Comparison of ENCODE assay signal across 8 cellular contexts in the genomic region with DNA sequence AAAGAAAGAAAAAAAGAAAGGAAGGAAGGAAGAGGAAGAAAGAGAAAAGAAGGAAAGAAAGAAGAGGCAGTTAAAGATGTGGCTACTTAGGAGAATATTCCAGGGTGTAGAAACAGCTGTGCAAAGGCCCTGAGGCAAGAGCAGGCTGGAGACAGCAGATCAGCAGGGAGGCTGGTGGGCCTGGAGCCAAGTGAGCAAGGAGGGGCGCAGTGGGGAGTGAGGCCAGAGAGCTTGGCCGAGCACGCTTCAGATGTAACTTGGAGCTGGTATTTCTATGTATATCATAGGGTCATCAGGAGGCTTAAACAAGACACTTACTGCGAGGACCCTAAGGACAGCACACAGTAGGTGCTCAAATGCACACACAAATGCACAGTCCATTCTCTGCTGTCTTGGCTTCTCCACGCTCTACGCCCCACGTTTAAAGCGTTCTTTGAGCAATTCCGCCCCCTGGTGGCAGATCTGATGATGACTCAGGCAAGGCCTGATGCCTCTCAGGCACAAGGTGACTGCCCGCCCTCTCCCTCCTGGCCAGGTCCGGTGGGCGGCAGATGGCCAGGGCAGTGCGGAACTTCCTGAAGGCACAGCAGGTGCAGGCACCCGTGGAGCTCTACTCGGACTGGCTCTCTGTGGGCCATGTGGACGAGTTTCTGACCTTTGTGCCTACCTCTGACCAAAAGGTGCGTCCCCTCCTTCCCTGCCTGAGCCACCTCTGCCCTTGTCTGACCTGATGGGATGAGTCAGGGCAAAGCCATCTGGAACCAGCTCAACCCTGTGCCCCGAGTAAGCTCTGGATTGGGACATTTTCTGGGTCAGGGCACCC. TPM values are rescaled to one million over a fixed set of nuclear protein-coding genes. Genes with fewer than 3 reads are reported as not detected.
DNase-seq lines count a peak whose midpoint lies in the region; ATAC-seq and TF ChIP-seq lines count a peak whose summit lies in the region.

No MANE protein-coding gene starts in this region.

- no peaks in the 10 kb centered on the region for H3K9me2 ChIP-seq in GM23248 (ENCODE audit: insufficient read depth)

- H3F3A ChIP-seq in GM23248 (ENCODE audit: insufficient read depth) = peaks cover 18% of the 10 kb centered on the region

- intact Hi-C loops in left lung (cut with DNase I) = loop anchor here in 1 of 2 donors (2.0 to 5.0 kb wide), 2 partner anchors 110 to 175 kb away; no protein-coding TSS in a partner anchor

- peak overlapping the region; percentile 36 for H3K27ac Mint-ChIP-seq in chondrocyte (ENCODE audit: unreplicated experiment)

- H3K27me3 Mint-ChIP-seq in chondrocyte (ENCODE audit: low read depth) = no peaks in the 10 kb centered on the region

- ATAC-seq in left lung = peak; percentile 86

- H3K4me2 ChIP-seq in GM23248 (ENCODE audit: unreplicated experiment) = no peak overlapping the region

- WGBS in GM23248 (ENCODE audit: low coverage in 1 of 2, low lambda C conversion rate in 2 of 2, missing lambda C conversion rate in 2 of 2), 2 experiments = 25 to 28% methylated on average over 17 to 18 of the region's 18 CpGs

- peaks cover 49% of the 10 kb centered on the region for H3K4me1 Mint-ChIP-seq in chondrocyte (ENCODE audit: low read depth)

- H3K27me3 ChIP-seq in GM23248 (replicated peaks; ENCODE audit: insufficient read depth) = no peaks in the 10 kb centered on the region
- H3K27me3 ChIP-seq in left lung = peaks cover 0 to 39% of the 10 kb centered on the region in 2 donors

- H3K9ac ChIP-seq in GM23248 = no peak overlapping the region

- H3K9me3 Mint-ChIP-seq in chondrocyte (ENCODE audit: low read depth) = no peaks in the 10 kb centered on the region

- DNase-seq in AG09309 (ENCODE audit: low read depth) (no peak), GM23248 (peak; percentile 83), NCI-H446 treated with DMSO at 0.1 percent for 48 hours (lab: John Stamatoyannopoulos, UW) (peak; percentile 7), chondrocyte (ENCODE audit: low spot score) (no peak), left lung (peak; percentile 84 to 92), T1000 (lab: John Stamatoyannopoulos, UW) (no peak)
- peak; percentile 84 to 88 for DNase-seq in activated CD4-positive, alpha-beta T cell treated with anti-CD3 and anti-CD28 coated beads for 4 hours
- peak; percentile 80 to 97 for DNase-seq in stimulated activated CD4-positive, alpha-beta T cell treated with anti-CD3 and anti-CD28 coated beads, Interleukin-4, amount 100 ng/mL, for 48 hours (ENCODE audit: low read depth in 2 of 2)

- no peak overlapping the region for H2AFZ ChIP-seq in GM23248

- in situ Hi-C loops in GM23248 (cut with MboI) = loop anchor here (5.0 kb wide), 1 partner anchor 110 kb away; no protein-coding TSS in a partner anchor

- TF ChIP-seq CTCF in AG09309 (IDR thresholded peaks at IDR 0.05; ENCODE audit: control insufficient read depth, insufficient read depth, low read depth, low read length, missing control alignments) = peak; percentile 83
- TF ChIP-seq CTCF in chondrocyte (IDR thresholded peaks at IDR 0.05) = peak; percentile 98
- peak; percentile 89 to 94 for TF ChIP-seq CTCF in left lung (IDR thresholded peaks at IDR 0.05)

- H3K27ac ChIP-seq in GM23248 (no peak overlapping the region), left lung (no peak overlapping the region)

- H3K36me3 ChIP-seq in GM23248 (ENCODE audit: low read depth) (no peaks in the 10 kb centered on the region), left lung (no peaks in the 10 kb centered on the region)

- H4K20me1 ChIP-seq in GM23248 (ENCODE audit: insufficient read depth) = no peaks in the 10 kb centered on the region

- no peaks in the 10 kb centered on the region for H3K9me3 ChIP-seq in GM23248 (ENCODE audit: low read depth)
- no peaks in the 10 kb centered on the region for H3K9me3 ChIP-seq in left lung

- H3K4me3 Mint-ChIP-seq in chondrocyte (ENCODE audit: unreplicated experiment) = no peak overlapping the region

- H3K79me2 ChIP-seq in GM23248 (ENCODE audit: insufficient read depth) = no peaks in the 10 kb centered on the region

- H3K4me1 ChIP-seq in GM23248 (ENCODE audit: insufficient read depth) (peaks cover 25% of the 10 kb centered on the region), left lung (no peaks in the 10 kb centered on the region)

- no peak overlapping the region for H3K4me3 ChIP-seq in AG09309 (ENCODE audit: control insufficient read depth, low read depth, low read length)
- no peak overlapping the region for H3K4me3 ChIP-seq in GM23248
- H3K4me3 ChIP-seq in left lung = no peak overlapping the region

- no peaks in the 10 kb centered on the region for H3K36me3 Mint-ChIP-seq in chondrocyte (ENCODE audit: low read depth)

RNA-seq across cellular contexts. Expression of a gene that starts 11.9 kb away (rescaled TPM):
- total RNA-seq in GM23248 (2014; rRNA removed; shearing (Covaris generic)) = not detected in 2 replicates
- not detected in 2 replicates for polyA plus RNA-seq in GM23248 (2016; fragmentation: Nextera tagmentation; extraction: Ambion mirVana)
- total RNA-seq in chondrocyte = not detected in 3 replicates
- not detected for total RNA-seq in left lung

RNA-seq across cellular contexts. Expression of a gene that starts 32.1 kb away (rescaled TPM):
- under 0.01 TPM in 1 of 2 replicates, not detected in the other for total RNA-seq in GM23248 (2014; rRNA removed; shearing (Covaris generic))
- polyA plus RNA-seq in GM23248 (2016; fragmentation: Nextera tagmentation; extraction: Ambion mirVana) = 0.11 and 0.14 TPM in 2 replicates
- total RNA-seq in chondrocyte (0.41 to 0.97 TPM (median 0.70 TPM) in 3 replicates), left lung (not detected)

Comparison
In these comparisons a context has a peak if more than half of its experiments do, and no peak if none do; other contexts are left out.
1. DNase-seq: peak in GM23248 (single experiment), NCI-H446 treated with DMSO at 0.1 percent for 48 hours (single experiment), activated CD4-positive, alpha-beta T cell treated with anti-CD3 and anti-CD28 coated beads for 4 hours (2 of 2), left lung (2 of 2) and stimulated activated CD4-positive, alpha-beta T cell treated with anti-CD3 and anti-CD28 coated beads, Interleukin-4, amount 100 ng/mL, for 48 hours (2 of 2); none in AG09309 (single experiment), chondrocyte (single experiment) and T1000 (single experiment).
2. Peak in every context shown above with its lines, with median percentiles within 50 percentile points of each other: CTCF ChIP-seq.